In genomic region chr3:16266714-16267113, GRCh38 we compare ENCODE assay signal across 11 cellular contexts. TPM values are rescaled to one million over a fixed set of nuclear protein-coding genes. Genes with fewer than 3 reads are reported as not detected.
A peak's percentile ranks its signal among the peaks of the same experiment; 100 is the strongest.
DNase-seq lines count a peak whose midpoint lies in the region; ATAC-seq and TF ChIP-seq lines count a peak whose summit lies in the region.
"Had no signal": no experiment of that assay in that cellular context is flagged by ENCODE, and none has a peak within 500 bp of the region (broad histone marks: within the 10 kb centered on the region; RNA-seq: fewer than 3 reads in every experiment).

No MANE protein-coding gene starts in this region.

- intact Hi-C loops in CD8-positive, alpha-beta T cell (cut with DNase I, micrococcal nuclease): loop anchor here (5.0 to 10.0 kb wide), 7 partner anchors 404 to 1478 kb away; partner anchors contain the start of genes PLCL2 (in 2 of the 2), CAPN7 (in 1 of the 2) and TBC1D5 (in 1 of the 2)

- H3K4me1 ChIP-seq in CD8-positive, alpha-beta T cell (ENCODE audit: insufficient read depth, low read length): peaks cover 21% of the 10 kb centered on the region

- no peaks in the 10 kb centered on the region for H3K9me3 Mint-ChIP-seq in CD8-positive, alpha-beta T cell
- no peaks in the 10 kb centered on the region for H3K9me3 Mint-ChIP-seq in central memory CD8-positive, alpha-beta T cell
- H3K9me3 Mint-ChIP-seq in natural killer cell treated with Interleukin-12 subunit alpha and Interleukin-12 subunit beta and Interleukin-15 and Interleukin-18, amount 100 ng/mL, for 72 hours: no peaks in the 10 kb centered on the region

- ATAC-seq in CD8-positive, alpha-beta T cell: no peak
- no peak for ATAC-seq in central memory CD8-positive, alpha-beta T cell (replicated peaks; ENCODE audit: extremely low read depth, poor library complexity, severe bottlenecking)
- ATAC-seq in natural killer cell treated with Interleukin-12 subunit alpha and Interleukin-12 subunit beta and Interleukin-15 and Interleukin-18, amount 100 ng/mL, for 72 hours: no peak
- ATAC-seq in HG02763 (IDR thresholded peaks at IDR 0.05; ENCODE audit: unreplicated experiment) (no peak), GM19455 (IDR thresholded peaks at IDR 0.05; ENCODE audit: unreplicated experiment) (no peak), HG03565 (IDR thresholded peaks at IDR 0.05; ENCODE audit: unreplicated experiment) (no peak)

- TF ChIP-seq CTCF in CD8-positive, alpha-beta T cell (IDR thresholded peaks at IDR 0.05): no peak

- POLR2A ChIA-PET in CD8-positive, alpha-beta T cell (lab: Charles Lee): interaction anchor here (0.7 to 3.1 kb wide), 2 partner anchors 34 to 279 kb away, joined by 3 to 16 read pairs; no protein-coding TSS in a partner anchor

- DNase-seq in CD8-positive, alpha-beta T cell: no peak
- DNase-seq in NAMALWA (ENCODE audit: low spot score) (peak; percentile 15), DMS53 treated with DMSO at 0.1 percent for 48 hours (lab: John Stamatoyannopoulos, UW; ENCODE audit: unreplicated experiment) (no peak)
- DNase-seq in central memory CD8-positive, alpha-beta T cell (ENCODE audit: low spot score in 2 of 2): no peak
- no peak for DNase-seq in natural killer cell treated with Interleukin-12 subunit alpha and Interleukin-12 subunit beta and Interleukin-15 and Interleukin-18, amount 100 ng/mL, for 72 hours (ENCODE audit: low spot score)
- DNase-seq: DMS 273 treated with DMSO at 0.1 percent for 48 hours, NCI-H226 had no signal

- no peak overlapping the region for H3K4me3 Mint-ChIP-seq in CD8-positive, alpha-beta T cell
- H3K4me3 Mint-ChIP-seq in central memory CD8-positive, alpha-beta T cell: no peak overlapping the region
- H3K4me3 Mint-ChIP-seq in natural killer cell treated with Interleukin-12 subunit alpha and Interleukin-12 subunit beta and Interleukin-15 and Interleukin-18, amount 100 ng/mL, for 72 hours: peak overlapping the region; percentile 52

- no peak overlapping the region for H3K27ac ChIP-seq in CD8-positive, alpha-beta T cell (ENCODE audit: low read depth, low read length)

- peaks cover 2% of the 10 kb centered on the region for H3K36me3 ChIP-seq in CD8-positive, alpha-beta T cell (ENCODE audit: insufficient read depth, low read length)

- H3K36me3 Mint-ChIP-seq in CD8-positive, alpha-beta T cell: peaks cover 35% of the 10 kb centered on the region
- H3K36me3 Mint-ChIP-seq in central memory CD8-positive, alpha-beta T cell (ENCODE audit: insufficient read depth): peaks cover 14% of the 10 kb centered on the region
- peaks cover 1% of the 10 kb centered on the region for H3K36me3 Mint-ChIP-seq in natural killer cell treated with Interleukin-12 subunit alpha and Interleukin-12 subunit beta and Interleukin-15 and Interleukin-18, amount 100 ng/mL, for 72 hours

- H3K9me3 ChIP-seq in CD8-positive, alpha-beta T cell (ENCODE audit: low read length): no peaks in the 10 kb centered on the region

- H3K4me1 Mint-ChIP-seq in CD8-positive, alpha-beta T cell (ENCODE audit: low read depth): peaks cover 44% of the 10 kb centered on the region
- H3K4me1 Mint-ChIP-seq in central memory CD8-positive, alpha-beta T cell: peaks cover 19% of the 10 kb centered on the region
- H3K4me1 Mint-ChIP-seq in natural killer cell treated with Interleukin-12 subunit alpha and Interleukin-12 subunit beta and Interleukin-15 and Interleukin-18, amount 100 ng/mL, for 72 hours (ENCODE audit: low read depth in 2 of 2): peaks cover 21 to 22% of the 10 kb centered on the region in 2 donors

- no peak overlapping the region for H3K4me3 ChIP-seq in CD8-positive, alpha-beta T cell (ENCODE audit: low read depth, low read length)
- H3K4me3 ChIP-seq: lung had no signal

- CTCF ChIA-PET in CD8-positive, alpha-beta T cell (lab: Charles Lee): interaction anchor here (0.7 to 9.2 kb wide), 12 partner anchors 8 to 288 kb away, joined by 3 to 88 read pairs (median 7); no protein-coding TSS in a partner anchor

- peak overlapping the region; percentile 68 for H3K27ac Mint-ChIP-seq in CD8-positive, alpha-beta T cell
- H3K27ac Mint-ChIP-seq in central memory CD8-positive, alpha-beta T cell (ENCODE audit: low read depth): peak overlapping the region; percentile 32
- peak overlapping the region in 1 of 2 donors; percentile 22 for H3K27ac Mint-ChIP-seq in natural killer cell treated with Interleukin-12 subunit alpha and Interleukin-12 subunit beta and Interleukin-15 and Interleukin-18, amount 100 ng/mL, for 72 hours

- no peaks in the 10 kb centered on the region for H3K27me3 ChIP-seq in CD8-positive, alpha-beta T cell (ENCODE audit: insufficient read depth, low read length)

- H3K27me3 Mint-ChIP-seq in CD8-positive, alpha-beta T cell (ENCODE audit: low read depth): no peaks in the 10 kb centered on the region
- H3K27me3 Mint-ChIP-seq in central memory CD8-positive, alpha-beta T cell: no peaks in the 10 kb centered on the region
- no peaks in the 10 kb centered on the region for H3K27me3 Mint-ChIP-seq in natural killer cell treated with Interleukin-12 subunit alpha and Interleukin-12 subunit beta and Interleukin-15 and Interleukin-18, amount 100 ng/mL, for 72 hours

RNA-seq across cellular contexts. Expression of gene OXNAD1, which starts 1.7 kb away (rescaled TPM):
- 100 to 1,000 TPM; 156 TPM for total RNA-seq in CD8-positive, alpha-beta T cell
- total RNA-seq in natural killer cell treated with Interleukin-12 subunit alpha and Interleukin-12 subunit beta and Interleukin-15 and Interleukin-18, amount 100 ng/mL, for 72 hours: 10 to 100 TPM; 16.0 to 31.4 TPM

RNA-seq across cellular contexts. Expression of gene DPH3, which starts 2.0 kb away (rescaled TPM):
- 10 to 100 TPM in 1 of 2 experiments, 1 to 10 TPM in 1; 9.7 to 13.9 TPM for total RNA-seq in CD8-positive, alpha-beta T cell
- 10 to 100 TPM; 24.4 to 25.7 TPM for total RNA-seq in natural killer cell treated with Interleukin-12 subunit alpha and Interleukin-12 subunit beta and Interleukin-15 and Interleukin-18, amount 100 ng/mL, for 72 hours

Comparison
In these comparisons a context has a peak if more than half of its experiments do, and no peak if none do; other contexts are left out.
1. RNA of gene OXNAD1, which starts 1.7 kb away (total RNA-seq): 156 TPM in CD8-positive, alpha-beta T cell; 16.0 to 31.4 TPM in natural killer cell treated with Interleukin-12 subunit alpha and Interleukin-12 subunit beta and Interleukin-15 and Interleukin-18, amount 100 ng/mL, for 72 hours; every median in the first group is over 4 times any median in the second.